1 cellular context compared by ENCODE assay signal in genomic region chr19:12885749-12886706, GRCh38.
TF ChIP-seq lines count a peak whose summit lies in the region.

No MANE protein-coding gene starts in this region.

TF ChIP-seq in K562, 482 proteins besides CTCF, POLR2A, EP300 and RAD21 (continued from another document and continues in another):
- TF ChIP-seq AFF1 (IDR thresholded peaks at IDR 0.05; ENCODE audit: low read depth in 1 of 2, partially characterized antibody in 2 of 2), result peak; percentile 43 to 51
- peak; percentile 60 for TF ChIP-seq TAF1 (IDR thresholded peaks at IDR 0.05; ENCODE audit: control insufficient read depth, extremely low read depth, insufficient read depth, low read length, severe bottlenecking)
- 0 out of 2 replicates have a peak, but pooled peaks have one; percentile 64 for TF ChIP-seq CUX1 (CRISPR knock-in tag; IDR thresholded peaks at IDR 0.05)
- TF ChIP-seq MLLT1 (IDR thresholded peaks at IDR 0.05), result peak; percentile 14 to 73; a peak in 2 of 4 replicates
- TF ChIP-seq SMC3 (conservative IDR thresholded peaks at IDR 0.05; ENCODE audit: insufficient read depth, low read depth, low read length), result no peak
- TF ChIP-seq NONO (IDR thresholded peaks at IDR 0.05; ENCODE audit: low read depth in 2 of 2, low read length in 1 of 2), result peak in 1 of 2 experiments; percentile 13; a peak in 1 of 4 replicates
- 0 out of 2 replicates have a peak, but pooled peaks have one; percentile 78 for TF ChIP-seq TRIM25 (IDR thresholded peaks at IDR 0.05; ENCODE audit: borderline replicate concordance)
- peak; percentile 83 for TF ChIP-seq SMARCE1 (IDR thresholded peaks at IDR 0.05)
- TF ChIP-seq ZNF263 (CRISPR knock-in tag; IDR thresholded peaks at IDR 0.05; ENCODE audit: borderline replicate concordance), result peak; percentile 20; the same call in 1 of the 2 replicates
- TF ChIP-seq TBL1XR1 (IDR thresholded peaks at IDR 0.05; ENCODE audit: low read length in 2 of 2), result peak; percentile 49 to 88; a peak in 2 of 4 replicates
- peak; percentile 91 for TF ChIP-seq TCF3 (CRISPR knock-in tag; IDR thresholded peaks at IDR 0.05)
- TF ChIP-seq E2F3 (CRISPR knock-in tag; IDR thresholded peaks at IDR 0.05), result 0 out of 2 replicates have a peak, but pooled peaks have one; percentile 3
- TF ChIP-seq ARID4B (CRISPR knock-in tag; IDR thresholded peaks at IDR 0.05), result no peak
- TF ChIP-seq ASH1L (IDR thresholded peaks at IDR 0.05; ENCODE audit: borderline replicate concordance, low read depth, partially characterized antibody), result peak; percentile 16
- TF ChIP-seq ZBTB17 (CRISPR knock-in tag; IDR thresholded peaks at IDR 0.05), result no peak
- peak; percentile 86 for TF ChIP-seq LEF1 (IDR thresholded peaks at IDR 0.05)
- TF ChIP-seq FOXJ2 (tag; IDR thresholded peaks at IDR 0.05), result peak; percentile 54; the same call in 1 of the 2 replicates
- TF ChIP-seq ZNF274 (IDR thresholded peaks at IDR 0.05; ENCODE audit: borderline replicate concordance, low read depth, low read length), result peak; percentile 49; the same call in 1 of the 2 replicates
- peak; percentile 96 for TF ChIP-seq CHD1 (IDR thresholded peaks at IDR 0.05; ENCODE audit: low read length)
- peak; percentile 85 for TF ChIP-seq ZNF384 (IDR thresholded peaks at IDR 0.05; ENCODE audit: low read depth, low read length)
- peak; percentile 93 for TF ChIP-seq CBFA2T2 (conservative IDR thresholded peaks at IDR 0.05)
- TF ChIP-seq TAL1 (IDR thresholded peaks at IDR 0.05), result peak; percentile 92
- peak in 1 of 2 experiments; percentile 11 for TF ChIP-seq E2F6 (IDR thresholded peaks at IDR 0.05; ENCODE audit: borderline replicate concordance in 1 of 2, extremely low read depth in 1 of 2, insufficient read depth in 1 of 2, insufficient read length in 1 of 2, low read depth in 1 of 2, low read length in 1 of 2, poor library complexity in 1 of 2, severe bottlenecking in 1 of 2)
- TF ChIP-seq NCOR1 (IDR thresholded peaks at IDR 0.05), result peak; percentile 94
- TF ChIP-seq ILF3 (IDR thresholded peaks at IDR 0.05; ENCODE audit: borderline replicate concordance), result no peak
- peak; percentile 85 for TF ChIP-seq MTA2 (IDR thresholded peaks at IDR 0.05; ENCODE audit: low read depth)
- TF ChIP-seq PML (IDR thresholded peaks at IDR 0.05; ENCODE audit: low read length), result peak; percentile 84
- TF ChIP-seq HLTF (IDR thresholded peaks at IDR 0.05), result no peak
- peak; percentile 33; the same call in 1 of the 2 replicates for TF ChIP-seq NBN (IDR thresholded peaks at IDR 0.05; ENCODE audit: low read depth)
- TF ChIP-seq ZNF589 (CRISPR knock-in tag; IDR thresholded peaks at IDR 0.05; ENCODE audit: low read depth), result peak; percentile 76; the same call in 1 of the 2 replicates
- peak; percentile 67 for TF ChIP-seq PHB2 (IDR thresholded peaks at IDR 0.05; ENCODE audit: low read depth)
- TF ChIP-seq FIP1L1 (IDR thresholded peaks at IDR 0.05; ENCODE audit: low read depth, low read length, poor library complexity, severe bottlenecking), result no peak
- no peak for TF ChIP-seq ZNF696 (CRISPR knock-in tag; conservative IDR thresholded peaks at IDR 0.05)
- 0 out of 2 replicates have a peak, but pooled peaks have one; percentile 61 for TF ChIP-seq ZKSCAN1 (IDR thresholded peaks at IDR 0.05; ENCODE audit: low read depth, low read length)
- TF ChIP-seq HDAC1 (IDR thresholded peaks at IDR 0.05), result peak; percentile 7 to 24; a peak in 1 of 4 replicates
- TF ChIP-seq CREM (IDR thresholded peaks at IDR 0.05; ENCODE audit: low read depth), result peak; percentile 56
- no peak for TF ChIP-seq TEAD2 (tag; IDR thresholded peaks at IDR 0.05)
- peak; percentile 78 for TF ChIP-seq ZNF121 (CRISPR knock-in tag; conservative IDR thresholded peaks at IDR 0.05)
- TF ChIP-seq ZNF740 (CRISPR knock-in tag; IDR thresholded peaks at IDR 0.05), result peak; percentile 84
- peak in 1 of 2 experiments; percentile 91; a peak in 2 of 4 replicates for TF ChIP-seq ZNF740 (tag; IDR thresholded peaks at IDR 0.05)
- no peak for TF ChIP-seq TFAP4 (CRISPR knock-in tag; IDR thresholded peaks at IDR 0.05; ENCODE audit: borderline replicate concordance)
- peak; percentile 64 for TF ChIP-seq CCNT2 (IDR thresholded peaks at IDR 0.05; ENCODE audit: borderline replicate concordance, extremely low read depth, insufficient read length, low read depth, low read length)
- no peak for TF ChIP-seq TAF15 (IDR thresholded peaks at IDR 0.05; ENCODE audit: low read depth, low read length)
